ENCODE assay signal across 25 cellular contexts in the genomic region with DNA sequence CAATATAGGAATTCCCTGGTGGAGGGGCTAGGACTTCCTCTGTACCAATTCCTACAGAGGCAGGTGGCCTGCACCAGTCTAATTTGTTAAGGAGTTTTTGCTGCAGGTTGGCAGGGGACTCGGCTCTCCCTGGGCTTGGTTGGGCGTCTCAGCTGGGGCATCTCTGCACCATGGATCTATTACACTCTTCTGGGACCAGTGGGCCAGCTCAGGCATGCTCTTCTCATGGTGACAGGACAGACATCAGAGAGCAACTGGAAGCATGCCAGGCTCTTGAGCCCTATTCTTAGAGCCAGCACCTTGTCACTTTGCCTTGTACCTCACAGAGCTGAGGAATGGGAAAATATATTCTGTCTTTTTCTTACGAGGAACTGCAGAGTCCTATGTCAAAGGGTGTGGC.
DNase-seq lines count a peak whose midpoint lies in the region; ATAC-seq and TF ChIP-seq lines count a peak whose summit lies in the region.
"Had no signal": no experiment of that assay in that cellular context is flagged by ENCODE, and none has a peak within 500 bp of the region (broad histone marks: within the 10 kb centered on the region; RNA-seq: fewer than 3 reads in every experiment).

No MANE protein-coding gene starts in this region.

- H3K27ac ChIP-seq in RWPE2 (ENCODE audit: poor library complexity, severe bottlenecking): no peak overlapping the region
- H3K27ac ChIP-seq: A549, HL-60, skin epidermis had no signal

- H3K9me3 Mint-ChIP-seq in nephron: peaks cover 7% of the 10 kb centered on the region
- H3K9me3 Mint-ChIP-seq: central memory CD8-positive, alpha-beta T cell; H9 had no signal

- 0 out of 3 replicates have a peak, but pooled peaks have one; percentile 17 for ATAC-seq in RWPE2 (ENCODE audit: low read depth)
- ATAC-seq: A549, HepG2 had no signal

- H3K36me3 Mint-ChIP-seq in nephron (ENCODE audit: low read depth): no peaks in the 10 kb centered on the region
- H3K36me3 Mint-ChIP-seq: activated naive CD8-positive, alpha-beta T cell treated with anti-CD3 and anti-CD28 coated beads for 36 hours; type B pancreatic cell had no signal

- TF ChIP-seq CTCF in RWPE2 (IDR thresholded peaks at IDR 0.05; ENCODE audit: poor library complexity, severe bottlenecking) (no peak), nephron (IDR thresholded peaks at IDR 0.05; ENCODE audit: unreplicated experiment in 3 of 3) (no peak)

- peak overlapping the region in 2 of 3 experiments; percentile 37 to 38 for H3K27ac Mint-ChIP-seq in nephron
- H3K27ac Mint-ChIP-seq: activated naive CD8-positive, alpha-beta T cell treated with anti-CD3 and anti-CD28 coated beads for 36 hours; B cell; H9; type B pancreatic cell had no signal

- H3K4me3 Mint-ChIP-seq in nephron: no peak overlapping the region
- H3K4me3 Mint-ChIP-seq: activated naive CD8-positive, alpha-beta T cell treated with anti-CD3 and anti-CD28 coated beads for 36 hours; B cell; central memory CD8-positive, alpha-beta T cell; H9; type B pancreatic cell had no signal

- no peaks in the 10 kb centered on the region for H3K9me3 ChIP-seq in RWPE2 (ENCODE audit: severe bottlenecking)
- H3K9me3 ChIP-seq: A549 had no signal

- H3K27me3 ChIP-seq in RWPE2 (ENCODE audit: insufficient read depth, poor library complexity, severe bottlenecking): no peaks in the 10 kb centered on the region

- no peak overlapping the region for H3K4me3 ChIP-seq in RWPE2 (ENCODE audit: severe bottlenecking)
- H3K4me3 ChIP-seq: A549, skin epidermis had no signal

- H3K4me1 Mint-ChIP-seq in nephron: peaks cover 25% of the 10 kb centered on the region
- H3K4me1 Mint-ChIP-seq: B cell; central memory CD8-positive, alpha-beta T cell had no signal

- H3K27me3 Mint-ChIP-seq in nephron (ENCODE audit: low read depth): peaks cover 4% of the 10 kb centered on the region
- H3K27me3 Mint-ChIP-seq: activated naive CD8-positive, alpha-beta T cell treated with anti-CD3 and anti-CD28 coated beads for 36 hours; central memory CD8-positive, alpha-beta T cell had no signal

- H3K4me1 ChIP-seq in RWPE2 (ENCODE audit: insufficient read depth, poor library complexity, severe bottlenecking): no peaks in the 10 kb centered on the region
- H3K4me1 ChIP-seq: A549 had no signal

- H3K36me3 ChIP-seq in RWPE2 (ENCODE audit: low read depth): no peaks in the 10 kb centered on the region

- DNase-seq in NCI-H1417 (lab: John Stamatoyannopoulos, UW): peak in 2 of 3 experiments; percentile 14 to 64
- no peak for DNase-seq in NCI-H1417 treated with DMSO at 0.1 percent for 48 hours (lab: John Stamatoyannopoulos, UW)
- peak; percentile 79 for DNase-seq in NCI-H1105 treated with DMSO at 0.1 percent for 48 hours (lab: John Stamatoyannopoulos, UW)
- DNase-seq in RWPE2 (ENCODE audit: low spot score): no peak
- DNase-seq in SK-N-DZ (ENCODE audit: low spot score): no peak
- no peak for DNase-seq in MV-4-11 (lab: John Stamatoyannopoulos, UW)
- DNase-seq in H4 (ENCODE audit: low spot score): no peak
- DNase-seq: activated CD4-positive, alpha-beta T cell treated with anti-CD3 and anti-CD28 coated beads, Interleukin-2, amount 50 U/mL, for 48 hours; activated CD4-positive, CD25-positive, alpha-beta regulatory T cell; activated naive CD8-positive, alpha-beta T cell treated with anti-CD3 and anti-CD28 coated beads for 36 hours; H9; head of caudate nucleus; Kasumi-1; NCI-H82; OCI-M1; SHP77; stimulated activated CD4-positive, alpha-beta T cell treated with anti-CD3 and anti-CD28 coated beads, Interleukin-1b, Interleukin-23, amount 100 ng/mL, for 48 hours had no signal

Comparison
In these comparisons a context has a peak if more than half of its experiments do, and no peak if none do; other contexts are left out.
1. DNase-seq: peak in NCI-H1417 (2 of 3) and NCI-H1105 treated with DMSO at 0.1 percent for 48 hours (single experiment); none in NCI-H1417 treated with DMSO at 0.1 percent for 48 hours (single experiment), RWPE2 (single experiment), SK-N-DZ (single experiment), MV-4-11 (single experiment) and H4 (single experiment).